In the genomic region with DNA sequence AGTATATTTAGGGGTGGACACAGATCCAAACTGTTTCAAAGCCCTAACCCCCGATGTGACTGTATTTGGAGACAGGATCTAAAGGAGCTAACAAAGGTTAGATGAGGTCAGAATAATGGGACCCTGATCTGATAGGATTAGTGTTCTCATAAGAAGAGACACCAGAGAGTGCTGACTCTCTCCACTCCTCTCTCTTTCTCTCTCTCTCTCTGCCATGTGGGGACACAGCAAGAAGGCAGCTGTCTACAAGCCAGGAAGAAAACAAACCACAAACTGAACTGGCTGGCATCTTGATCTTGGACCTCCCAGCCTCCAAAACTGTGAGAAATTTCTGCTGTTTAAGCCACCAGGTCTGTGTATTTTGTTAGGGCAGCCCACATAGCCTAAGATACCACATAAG, we compare ENCODE assay signal across 19 cellular contexts.
DNase-seq lines count a peak whose midpoint lies in the region; ATAC-seq and TF ChIP-seq lines count a peak whose summit lies in the region.
"Had no signal": no experiment of that assay in that cellular context is flagged by ENCODE, and none has a peak within 500 bp of the region (broad histone marks: within the 10 kb centered on the region; RNA-seq: fewer than 3 reads in every experiment).

No MANE protein-coding gene starts in this region.

- H3K4me1 Mint-ChIP-seq in activated T-cell treated with anti-CD3 and anti-CD28 coated beads, Interleukin-2, amount 50 U/mL, for 24 hours (ENCODE audit: low read depth), result peaks cover 35% of the 10 kb centered on the region
- H3K4me1 Mint-ChIP-seq in activated T-cell treated with anti-CD3 and anti-CD28 coated beads, Interleukin-2, amount 50 U/mL, for 4 hours (ENCODE audit: low read depth), result peaks cover 37% of the 10 kb centered on the region
- peaks cover 29% of the 10 kb centered on the region for H3K4me1 Mint-ChIP-seq in activated naive CD8-positive, alpha-beta T cell treated with anti-CD3 and anti-CD28 coated beads, Interleukin-2, amount 10 ng/mL, durations not matched to agents 7 days and 5 days
- peaks cover 15% of the 10 kb centered on the region for H3K4me1 Mint-ChIP-seq in progenitor cell of endocrine pancreas (ENCODE audit: low read depth)

- peak overlapping the region; percentile 7 for H3K27ac Mint-ChIP-seq in activated T-cell treated with anti-CD3 and anti-CD28 coated beads, Interleukin-2, amount 50 U/mL, for 24 hours
- peak overlapping the region; percentile 50 for H3K27ac Mint-ChIP-seq in activated naive CD8-positive, alpha-beta T cell treated with anti-CD3 and anti-CD28 coated beads, Interleukin-2, amount 10 ng/mL, durations not matched to agents 7 days and 5 days
- peak overlapping the region; percentile 19 for H3K27ac Mint-ChIP-seq in progenitor cell of endocrine pancreas

- POLR2A ChIA-PET in activated naive CD8-positive, alpha-beta T cell treated with anti-CD3 and anti-CD28 coated beads, Interleukin-2, amount 10 ng/mL, durations not matched to agents 7 days and 5 days (lab: Charles Lee), result no interaction called here

- ATAC-seq in activated T-cell treated with anti-CD3 and anti-CD28 coated beads, Interleukin-2, amount 50 U/mL, for 4 hours, result no peak
- ATAC-seq in activated naive CD8-positive, alpha-beta T cell treated with anti-CD3 and anti-CD28 coated beads, Interleukin-2, amount 10 ng/mL, durations not matched to agents 7 days and 5 days (ENCODE audit: low read depth), result no peak
- ATAC-seq in HG03469 (IDR thresholded peaks at IDR 0.05; ENCODE audit: unreplicated experiment), result no peak
- ATAC-seq: right cardiac atrium had no signal

- H3K36me3 Mint-ChIP-seq in activated T-cell treated with anti-CD3 and anti-CD28 coated beads, Interleukin-2, amount 50 U/mL, for 24 hours (ENCODE audit: low read depth), result no peaks in the 10 kb centered on the region
- peaks cover 4% of the 10 kb centered on the region for H3K36me3 Mint-ChIP-seq in activated T-cell treated with anti-CD3 and anti-CD28 coated beads, Interleukin-2, amount 50 U/mL, for 4 hours (ENCODE audit: insufficient read depth)
- H3K36me3 Mint-ChIP-seq in activated naive CD8-positive, alpha-beta T cell treated with anti-CD3 and anti-CD28 coated beads, Interleukin-2, amount 10 ng/mL, durations not matched to agents 7 days and 5 days, result peaks cover 10% of the 10 kb centered on the region
- no peaks in the 10 kb centered on the region for H3K36me3 Mint-ChIP-seq in progenitor cell of endocrine pancreas (ENCODE audit: insufficient read depth)

- no peak for TF ChIP-seq CTCF in progenitor cell of endocrine pancreas (IDR thresholded peaks at IDR 0.05; ENCODE audit: unreplicated experiment)

- peaks cover 6% of the 10 kb centered on the region for H3K9me3 Mint-ChIP-seq in activated T-cell treated with anti-CD3 and anti-CD28 coated beads, Interleukin-2, amount 50 U/mL, for 24 hours
- peaks cover 7% of the 10 kb centered on the region for H3K9me3 Mint-ChIP-seq in activated T-cell treated with anti-CD3 and anti-CD28 coated beads, Interleukin-2, amount 50 U/mL, for 4 hours
- peaks cover 7% of the 10 kb centered on the region for H3K9me3 Mint-ChIP-seq in activated naive CD8-positive, alpha-beta T cell treated with anti-CD3 and anti-CD28 coated beads, Interleukin-2, amount 10 ng/mL, durations not matched to agents 7 days and 5 days
- peaks cover 7% of the 10 kb centered on the region for H3K9me3 Mint-ChIP-seq in progenitor cell of endocrine pancreas (ENCODE audit: low read depth)

- H3K4me3 Mint-ChIP-seq in activated T-cell treated with anti-CD3 and anti-CD28 coated beads, Interleukin-2, amount 50 U/mL, for 24 hours, result no peak overlapping the region
- H3K4me3 Mint-ChIP-seq in activated T-cell treated with anti-CD3 and anti-CD28 coated beads, Interleukin-2, amount 50 U/mL, for 4 hours, result no peak overlapping the region
- H3K4me3 Mint-ChIP-seq in activated naive CD8-positive, alpha-beta T cell treated with anti-CD3 and anti-CD28 coated beads, Interleukin-2, amount 10 ng/mL, durations not matched to agents 7 days and 5 days, result no peak overlapping the region
- no peak overlapping the region for H3K4me3 Mint-ChIP-seq in progenitor cell of endocrine pancreas (ENCODE audit: low read depth)

- H3K27me3 Mint-ChIP-seq in activated T-cell treated with anti-CD3 and anti-CD28 coated beads, Interleukin-2, amount 50 U/mL, for 24 hours, result no peaks in the 10 kb centered on the region
- no peaks in the 10 kb centered on the region for H3K27me3 Mint-ChIP-seq in activated T-cell treated with anti-CD3 and anti-CD28 coated beads, Interleukin-2, amount 50 U/mL, for 4 hours (ENCODE audit: low read depth)
- H3K27me3 Mint-ChIP-seq in activated naive CD8-positive, alpha-beta T cell treated with anti-CD3 and anti-CD28 coated beads, Interleukin-2, amount 10 ng/mL, durations not matched to agents 7 days and 5 days, result no peaks in the 10 kb centered on the region
- H3K27me3 Mint-ChIP-seq in progenitor cell of endocrine pancreas, result no peaks in the 10 kb centered on the region

- DNase-seq in activated T-cell treated with anti-CD3 and anti-CD28 coated beads, Interleukin-2, amount 50 U/mL, for 24 hours, result no peak
- DNase-seq in activated T-cell treated with anti-CD3 and anti-CD28 coated beads, Interleukin-2, amount 50 U/mL, for 4 hours, result no peak
- DNase-seq in LHCN-M2 (ENCODE audit: low read depth) (peak; percentile 71), progenitor cell of endocrine pancreas (ENCODE audit: low spot score, unreplicated experiment) (no peak), DMS114 treated with DMSO at 0.1 percent for 48 hours (lab: John Stamatoyannopoulos, UW; ENCODE audit: unreplicated experiment) (no peak), midbrain (lab: John Stamatoyannopoulos, UW) (no peak)
- DNase-seq in activated naive CD8-positive, alpha-beta T cell treated with anti-CD3 and anti-CD28 coated beads, Interleukin-2, amount 10 ng/mL, durations not matched to agents 7 days and 5 days, result no peak
- DNase-seq: activated CD4-positive, CD25-positive, alpha-beta regulatory T cell; activated CD8-positive, alpha-beta memory T cell treated with anti-CD3 and anti-CD28 coated beads, Interleukin-2, amount 50 U/mL, for 48 hours; GOT3; IMR-90; islet precursor cell; mesenchymal stem cell; NCI-H1048; right cardiac atrium; SHP77; stimulated activated naive CD4-positive, alpha-beta T cell treated with Interleukin-2 at 50 U/mL for 16 hours; trophoblast cell had no signal
